In the genomic region with DNA sequence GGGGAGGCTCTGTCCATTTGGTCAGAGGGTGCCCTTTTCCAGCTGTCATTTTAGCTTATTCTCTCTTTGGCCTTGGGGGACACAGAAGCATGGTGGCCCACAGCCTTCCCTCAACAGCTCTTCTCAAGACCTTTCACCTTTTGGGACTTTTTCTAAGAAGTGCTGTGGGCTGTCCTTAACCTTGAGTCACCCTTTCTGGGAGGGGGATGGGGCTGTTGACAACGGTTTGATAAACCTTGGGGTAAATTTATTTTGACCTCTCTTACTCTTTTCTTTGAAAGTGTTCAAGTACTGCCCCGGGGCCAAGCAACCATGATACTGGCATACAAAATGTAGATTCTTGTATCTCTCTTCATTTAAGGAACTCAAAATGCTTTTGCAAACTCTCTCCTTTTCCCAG, we compare ENCODE assay signal across 16 cellular contexts. TPM values are rescaled to one million over a fixed set of nuclear protein-coding genes. Genes with fewer than 3 reads are reported as not detected.
DNase-seq lines count a peak whose midpoint lies in the region; ATAC-seq and TF ChIP-seq lines count a peak whose summit lies in the region.
"Had no signal": no experiment of that assay in that cellular context is flagged by ENCODE, and none has a peak within 500 bp of the region (broad histone marks: within the 10 kb centered on the region; RNA-seq: fewer than 3 reads in every experiment).

No MANE protein-coding gene starts in this region.

- no peak overlapping the region for H2AK5ac ChIP-seq in mesenchymal stem cell (ENCODE audit: low read length, severe bottlenecking)

- in situ Hi-C loops in GM23248 (cut with MboI) = no loop called here

- H3K9ac ChIP-seq in GM23248 (no peak overlapping the region), mesenchymal stem cell (ENCODE audit: low read length) (peak overlapping the region; percentile 69), smooth muscle cell (ENCODE audit: low read depth) (no peak overlapping the region)

- H3K4me2 ChIP-seq in GM23248 (ENCODE audit: unreplicated experiment) (peak overlapping the region; percentile 21), mesenchymal stem cell (ENCODE audit: low read length, poor library complexity, severe bottlenecking) (no peak overlapping the region), smooth muscle cell (no peak overlapping the region)

- peaks cover 2% of the 10 kb centered on the region for H3K79me1 ChIP-seq in mesenchymal stem cell (replicated peaks; ENCODE audit: low read length, poor library complexity, severe bottlenecking)

- intact Hi-C loops in ascending aorta (cut with DNase I) = loop anchor here (2.0 to 5.0 kb wide), 3 partner anchors 486 to 1073 kb away; no protein-coding TSS in a partner anchor

- H2AFZ ChIP-seq in GM23248 (no peak overlapping the region), mesenchymal stem cell (ENCODE audit: low read depth, low read length) (no peak overlapping the region), smooth muscle cell (ENCODE audit: low read depth) (no peak overlapping the region)

- H3K4me1 ChIP-seq in GM23248 (ENCODE audit: insufficient read depth) (peaks cover 17% of the 10 kb centered on the region), ascending aorta (peaks cover 12 to 70% of the 10 kb centered on the region in 2 donors), mesenchymal stem cell (ENCODE audit: control insufficient read depth, insufficient read depth, low read depth, low read length) (peaks cover 9% of the 10 kb centered on the region), smooth muscle cell (ENCODE audit: low read depth) (no peaks in the 10 kb centered on the region)

- peak overlapping the region; percentile 15 for H3K27ac ChIP-seq in GM23248
- H3K27ac ChIP-seq in ascending aorta = peak overlapping the region; percentile 87 to 93
- no peak overlapping the region for H3K27ac ChIP-seq in mesenchymal stem cell (ENCODE audit: low read length, poor library complexity, severe bottlenecking)
- H3K27ac ChIP-seq in smooth muscle cell (ENCODE audit: low read depth) = peak overlapping the region; percentile 70

- H3K4me3 ChIP-seq in GM23248 (no peak overlapping the region), ascending aorta (no peak overlapping the region), mesenchymal stem cell (ENCODE audit: insufficient read depth in 1 of 2, low read depth in 1 of 2, low read length in 2 of 2) (no peak overlapping the region), smooth muscle cell (no peak overlapping the region)
- H3K4me3 ChIP-seq: mucosa of descending colon, ovary had no signal

- H2BK12ac ChIP-seq in mesenchymal stem cell (ENCODE audit: low read length in 2 of 2) = no peak overlapping the region

- H3K9me2 ChIP-seq in GM23248 (ENCODE audit: insufficient read depth) = no peaks in the 10 kb centered on the region

- H3K23ac ChIP-seq in mesenchymal stem cell (ENCODE audit: low read length in 2 of 2) = no peak overlapping the region

- H3K9me3 ChIP-seq in GM23248 (ENCODE audit: low read depth) = no peaks in the 10 kb centered on the region
- no peaks in the 10 kb centered on the region for H3K9me3 ChIP-seq in ascending aorta
- H3K9me3 ChIP-seq in mesenchymal stem cell (ENCODE audit: control insufficient read depth, low read length) = no peaks in the 10 kb centered on the region
- no peaks in the 10 kb centered on the region for H3K9me3 ChIP-seq in smooth muscle cell (replicated peaks; ENCODE audit: low read depth)
- H3K9me3 ChIP-seq: mucosa of descending colon, ovary had no signal

- H3K27me3 ChIP-seq in GM23248 (replicated peaks; ENCODE audit: insufficient read depth) = no peaks in the 10 kb centered on the region
- H3K27me3 ChIP-seq in ascending aorta = no peaks in the 10 kb centered on the region
- no peaks in the 10 kb centered on the region for H3K27me3 ChIP-seq in mesenchymal stem cell (ENCODE audit: control insufficient read depth in 1 of 2, insufficient read depth in 1 of 2, low read length in 2 of 2)
- no peaks in the 10 kb centered on the region for H3K27me3 ChIP-seq in smooth muscle cell (ENCODE audit: low read depth)
- H3K27me3 ChIP-seq: ovary had no signal

- no peak overlapping the region for H3K14ac ChIP-seq in mesenchymal stem cell (ENCODE audit: low read length in 2 of 2)

- no peaks in the 10 kb centered on the region for H3K36me3 ChIP-seq in GM23248 (ENCODE audit: low read depth)
- H3K36me3 ChIP-seq in ascending aorta = peaks cover 23 to 33% of the 10 kb centered on the region in 2 donors
- peaks cover 36 to 86% of the 10 kb centered on the region in 2 experiments for H3K36me3 ChIP-seq in mesenchymal stem cell (ENCODE audit: control insufficient read depth in 1 of 2, insufficient read depth in 2 of 2, low read depth in 1 of 2, low read length in 2 of 2)
- H3K36me3 ChIP-seq in smooth muscle cell (ENCODE audit: low read depth) = peaks cover 5% of the 10 kb centered on the region
- H3K36me3 ChIP-seq: ovary had no signal

- H3K79me2 ChIP-seq in GM23248 (ENCODE audit: insufficient read depth) = no peaks in the 10 kb centered on the region
- H3K79me2 ChIP-seq in smooth muscle cell (ENCODE audit: low read depth) = peaks cover 17% of the 10 kb centered on the region

- H4K91ac ChIP-seq in mesenchymal stem cell (ENCODE audit: low read length) = no peak overlapping the region

- no peak overlapping the region for H2BK120ac ChIP-seq in mesenchymal stem cell (ENCODE audit: low read depth, low read length)

- TF ChIP-seq CTCF in ascending aorta (IDR thresholded peaks at IDR 0.05) = no peak
- no peak for TF ChIP-seq CTCF in smooth muscle cell (IDR thresholded peaks at IDR 0.05; ENCODE audit: borderline replicate concordance, insufficient read depth, poor library complexity, severe bottlenecking)

- no peak for ATAC-seq in GM18861 (IDR thresholded peaks at IDR 0.05; ENCODE audit: unreplicated experiment)

- H4K20me1 ChIP-seq in GM23248 (ENCODE audit: insufficient read depth) (no peaks in the 10 kb centered on the region), smooth muscle cell (ENCODE audit: low read depth) (peaks cover 83% of the 10 kb centered on the region)

- peaks cover 20% of the 10 kb centered on the region for H3F3A ChIP-seq in GM23248 (ENCODE audit: insufficient read depth)
- peaks cover 50% of the 10 kb centered on the region for H3F3A ChIP-seq in smooth muscle cell (ENCODE audit: low read depth)

- H3K4ac ChIP-seq in mesenchymal stem cell (ENCODE audit: low read depth in 1 of 2, low read length in 2 of 2) = no peak overlapping the region

- no peak overlapping the region for H2BK5ac ChIP-seq in mesenchymal stem cell (ENCODE audit: low read depth, low read length, poor library complexity, severe bottlenecking)

- H2BK15ac ChIP-seq in mesenchymal stem cell (ENCODE audit: low read depth, poor library complexity, severe bottlenecking) = no peak overlapping the region

- H4K8ac ChIP-seq in mesenchymal stem cell (ENCODE audit: low read length) = no peak overlapping the region

- no peak overlapping the region for H3K18ac ChIP-seq in mesenchymal stem cell (ENCODE audit: low read depth in 1 of 2, low read length in 2 of 2)

- WGBS in GM23248 (ENCODE audit: low coverage in 1 of 2, low lambda C conversion rate in 2 of 2, missing lambda C conversion rate in 2 of 2), 2 experiments = 48 to 50% methylated on average over 2 of the region's 2 CpGs
- 87% methylated on average over 1 of the region's 2 CpGs for WGBS in mesenchymal stem cell
- WGBS in smooth muscle cell (ENCODE audit: low lambda C conversion rate) = 65% methylated on average over 2 of the region's 2 CpGs

- DNase-seq in GM23248 (no peak), ascending aorta (ENCODE audit: low spot score in 2 of 2) (no peak), mesenchymal stem cell (no peak), smooth muscle cell (lab: John Stamatoyannopoulos, UW; ENCODE audit: unreplicated experiment) (no peak), H4 (ENCODE audit: low spot score) (no peak), activated T-cell treated with anti-CD3 and anti-CD28 coated beads for 4 hours (no peak), retina (no peak)
- DNase-seq: activated B cell treated with CpG ODN at 0.5 μM for 24 hours, kidney, NCI-H2171 had no signal

RNA-seq across cellular contexts. Expression of a gene that starts 13.7 kb away (rescaled TPM):
- 117 TPM in 2 replicates for total RNA-seq in GM23248 (2014; rRNA removed; shearing (Covaris generic))
- polyA plus RNA-seq in GM23248 (2016; fragmentation: Nextera tagmentation; extraction: Ambion mirVana) (37.9 and 39.8 TPM in 2 replicates), smooth muscle cell (381 and 426 TPM in 2 replicates)
- total RNA-seq in ascending aorta (1,280 TPM), smooth muscle cell (766 and 787 TPM in 2 replicates)
- 440 TPM for polyA plus RNA-seq in mesenchymal stem cell (2013, experiment 1 of 2)
- 419 TPM for polyA plus RNA-seq in mesenchymal stem cell (2013, experiment 2 of 2)
- 366 and 374 TPM in 2 replicates for total RNA-seq in H4 (2014; rRNA removed; shearing (Covaris generic))
- total RNA-seq: activated B cell treated with CpG ODN at 0.5 μM for 24 hours; activated CD8-positive, alpha-beta memory T cell treated with anti-CD3 and anti-CD28 coated beads for 36 hours; activated T-helper 2 cell treated with anti-CD3 and anti-CD28 coated beads, Interferon-gamma antibody, Interleukin-2, Interleukin-4, amounts not matched to agents 10 μg/mL and 5 μg/mL and 100 μg/mL, durations not matched to agents 14 hours and 24 hours and 36 hours had no signal
- polyA plus RNA-seq: IgD-negative memory B cell had no signal

RNA-seq across cellular contexts. Expression of a gene that starts 48.5 kb away (rescaled TPM):
- total RNA-seq in GM23248 (2014; rRNA removed; shearing (Covaris generic)) = 24.0 and 40.1 TPM in 2 replicates
- polyA plus RNA-seq in GM23248 (2016; fragmentation: Nextera tagmentation; extraction: Ambion mirVana) (5.6 and 12.6 TPM in 2 replicates), smooth muscle cell (225 and 416 TPM in 2 replicates)
- total RNA-seq in ascending aorta (1,691 TPM), smooth muscle cell (143 and 162 TPM in 2 replicates)
- 285 TPM for polyA plus RNA-seq in mesenchymal stem cell (2013, experiment 1 of 2)
- 282 TPM for polyA plus RNA-seq in mesenchymal stem cell (2013, experiment 2 of 2)
- 11.6 and 14.7 TPM in 2 replicates for total RNA-seq in H4 (2014; rRNA removed; shearing (Covaris generic))
- total RNA-seq: activated B cell treated with CpG ODN at 0.5 μM for 24 hours had no signal
- polyA plus RNA-seq: IgD-negative memory B cell had no signal

Comparison
In these comparisons a context has a peak if more than half of its experiments do, and no peak if none do; other contexts are left out.
1. RNA of a gene that starts 48.5 kb away (total RNA-seq): 1,691 TPM in ascending aorta (single experiment); 143 to 162 TPM in smooth muscle cell, 24.0 to 40.1 TPM in GM23248 and 11.6 to 14.7 TPM in H4; every median in the first group is over 10 times any median in the second.